ENCODE assay signal across 8 cellular contexts in genomic region chr20:32527447-32528055, GRCh38. TPM values are rescaled to one million over a fixed set of nuclear protein-coding genes. Genes with fewer than 3 reads are reported as not detected.
A peak's percentile ranks its signal among the peaks of the same experiment; 100 is the strongest.
DNase-seq lines count a peak whose midpoint lies in the region; ATAC-seq and TF ChIP-seq lines count a peak whose summit lies in the region.

No MANE protein-coding gene starts in this region.

- TF ChIP-seq CTCF in osteocyte (IDR thresholded peaks at IDR 0.05), result no peak
- TF ChIP-seq CTCF in brain microvascular endothelial cell (IDR thresholded peaks at IDR 0.05; ENCODE audit: low read depth, low read length, missing control alignments), result no peak

- H3K36me3 ChIP-seq in brain microvascular endothelial cell (replicated peaks), result no peaks in the 10 kb centered on the region

- no peaks in the 10 kb centered on the region for H3K27me3 ChIP-seq in brain microvascular endothelial cell (replicated peaks)

- H3K27ac ChIP-seq in brain microvascular endothelial cell, result no peak overlapping the region

- in situ Hi-C loops in brain microvascular endothelial cell (cut with HindIII; ENCODE audit: low pct_ligation_motif_present, low sequenced_read_pairs), result no loop called here

- no peak for ATAC-seq in central memory CD8-positive, alpha-beta T cell (replicated peaks; ENCODE audit: extremely low read depth, poor library complexity, severe bottlenecking)

- H3K4me3 Mint-ChIP-seq in T-helper 2 cell treated with Interferon-gamma antibody and Interleukin-4, amounts not matched to agents 5 μg/mL and 100 μg/mL, for 36 hours, result no peak overlapping the region
- H3K4me3 Mint-ChIP-seq in central memory CD8-positive, alpha-beta T cell, result no peak overlapping the region
- H3K4me3 Mint-ChIP-seq in osteocyte (ENCODE audit: unreplicated experiment), result no peak overlapping the region

- peak overlapping the region; percentile 32 for H3K27ac Mint-ChIP-seq in T-helper 2 cell treated with Interferon-gamma antibody and Interleukin-4, amounts not matched to agents 5 μg/mL and 100 μg/mL, for 36 hours
- peak overlapping the region; percentile 87 for H3K27ac Mint-ChIP-seq in central memory CD8-positive, alpha-beta T cell (ENCODE audit: low read depth)
- H3K27ac Mint-ChIP-seq in osteocyte (ENCODE audit: unreplicated experiment), result peak overlapping the region; percentile 75

- peaks cover 35% of the 10 kb centered on the region for H3K36me3 Mint-ChIP-seq in T-helper 2 cell treated with Interferon-gamma antibody and Interleukin-4, amounts not matched to agents 5 μg/mL and 100 μg/mL, for 36 hours (ENCODE audit: low read depth)
- peaks cover 13% of the 10 kb centered on the region for H3K36me3 Mint-ChIP-seq in central memory CD8-positive, alpha-beta T cell (ENCODE audit: insufficient read depth)
- H3K36me3 Mint-ChIP-seq in osteocyte (ENCODE audit: unreplicated experiment), result peaks cover 5% of the 10 kb centered on the region

- no peak for DNase-seq in T-helper 2 cell treated with Interferon-gamma antibody and Interleukin-4, amounts not matched to agents 5 μg/mL and 100 μg/mL, for 36 hours (ENCODE audit: low spot score)
- DNase-seq in T-helper 2 cell (no peak), NCI-H1092 treated with DMSO at 0.1 percent for 48 hours (lab: John Stamatoyannopoulos, UW) (peak; percentile 79), osteocyte (ENCODE audit: extremely low spot score, unreplicated experiment) (no peak), NOMO-1 (lab: John Stamatoyannopoulos, UW; ENCODE audit: unreplicated experiment in 2 of 2) (no peak), brain microvascular endothelial cell (no peak), NCI-H748 (lab: John Stamatoyannopoulos, UW; ENCODE audit: unreplicated experiment) (no peak)
- DNase-seq in central memory CD8-positive, alpha-beta T cell (ENCODE audit: low spot score in 2 of 2), result no peak

- peaks cover 50% of the 10 kb centered on the region for H3K4me1 Mint-ChIP-seq in T-helper 2 cell treated with Interferon-gamma antibody and Interleukin-4, amounts not matched to agents 5 μg/mL and 100 μg/mL, for 36 hours (ENCODE audit: low read depth)
- H3K4me1 Mint-ChIP-seq in central memory CD8-positive, alpha-beta T cell, result peaks cover 72% of the 10 kb centered on the region
- peaks cover 51% of the 10 kb centered on the region for H3K4me1 Mint-ChIP-seq in osteocyte (ENCODE audit: unreplicated experiment)

- no peak overlapping the region for H3K4me3 ChIP-seq in brain microvascular endothelial cell (ENCODE audit: low read depth, low read length)

- H3K27me3 Mint-ChIP-seq in T-helper 2 cell treated with Interferon-gamma antibody and Interleukin-4, amounts not matched to agents 5 μg/mL and 100 μg/mL, for 36 hours (ENCODE audit: low read depth), result no peaks in the 10 kb centered on the region
- H3K27me3 Mint-ChIP-seq in central memory CD8-positive, alpha-beta T cell, result no peaks in the 10 kb centered on the region
- H3K27me3 Mint-ChIP-seq in osteocyte (ENCODE audit: unreplicated experiment), result no peaks in the 10 kb centered on the region

- H3K9me3 Mint-ChIP-seq in T-helper 2 cell treated with Interferon-gamma antibody and Interleukin-4, amounts not matched to agents 5 μg/mL and 100 μg/mL, for 36 hours, result no peaks in the 10 kb centered on the region
- H3K9me3 Mint-ChIP-seq in central memory CD8-positive, alpha-beta T cell, result no peaks in the 10 kb centered on the region
- no peaks in the 10 kb centered on the region for H3K9me3 Mint-ChIP-seq in osteocyte (ENCODE audit: unreplicated experiment)

RNA-seq across cellular contexts. Expression of gene NOL4L, which starts 57.6 kb away (rescaled TPM):
- 30.5 and 32.7 TPM in 2 replicates for total RNA-seq in osteocyte

Comparison
In these comparisons a context has a peak if more than half of its experiments do, and no peak if none do; other contexts are left out.
1. H3K27ac Mint-ChIP-seq: peak in every context shown above with its lines; median percentile 87 in central memory CD8-positive, alpha-beta T cell; 75 in osteocyte; 32 in T-helper 2 cell treated with Interferon-gamma antibody and Interleukin-4, amounts not matched to agents 5 μg/mL and 100 μg/mL, for 36 hours.